8 cellular contexts compared by ENCODE assay signal in the genomic region with DNA sequence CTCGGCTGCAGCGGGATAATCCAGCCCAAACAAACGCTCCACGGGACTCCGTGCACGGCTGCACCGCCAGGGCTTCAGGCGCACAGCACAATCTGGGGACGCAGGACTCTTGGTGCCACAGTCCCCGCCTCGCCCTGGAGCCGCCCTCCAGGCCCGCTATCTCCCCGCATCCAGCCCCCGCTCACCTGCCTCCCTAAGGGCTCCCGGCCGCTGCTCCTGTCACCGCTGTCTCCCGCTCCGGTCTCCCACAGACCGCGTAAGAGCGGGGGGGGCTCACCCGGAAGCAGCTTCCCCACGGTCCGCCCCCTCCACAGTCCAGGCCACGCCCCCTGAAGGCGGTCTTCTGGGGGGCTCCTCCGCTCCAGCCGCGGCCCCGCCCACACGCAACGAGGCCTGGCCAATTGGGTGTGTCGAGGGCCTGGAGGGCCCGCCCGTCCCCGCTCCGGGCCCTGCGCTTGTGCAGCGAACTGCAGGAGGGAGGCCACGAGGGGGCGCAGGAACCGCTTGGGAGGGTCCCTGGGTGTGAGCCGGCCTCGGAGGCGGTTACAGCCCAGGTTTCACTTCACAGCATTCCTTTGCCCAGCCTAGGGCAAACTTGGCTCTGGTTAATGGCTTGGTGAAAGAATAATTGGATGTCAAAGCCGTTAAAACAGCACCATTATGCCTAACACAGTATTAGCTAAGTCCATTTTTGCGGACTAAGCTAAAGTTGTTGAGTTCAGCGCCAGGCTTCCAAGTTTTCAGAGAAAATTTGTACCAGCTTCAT. TPM values are rescaled to one million over a fixed set of nuclear protein-coding genes. Genes with fewer than 3 reads are reported as not detected.
DNase-seq lines count a peak whose midpoint lies in the region; ATAC-seq and TF ChIP-seq lines count a peak whose summit lies in the region.

Gene ALAD, minus strand, starts transcription at position 258 of the 766 bp plus-strand sequence. CDS start 7,725 bp downstream, outside the sequence.

- no peaks in the 10 kb centered on the region for H3K9me3 Mint-ChIP-seq in CD14-positive monocyte
- no peaks in the 10 kb centered on the region for H3K9me3 Mint-ChIP-seq in activated CD4-positive, alpha-beta T cell treated with anti-CD3 and anti-CD28 coated beads, Interleukin-2, amount 10 ng/mL, durations not matched to agents 7 days and 5 days

- peak within 1 kb of the TSS; percentile 87 to 93 for H3K4me3 Mint-ChIP-seq in CD14-positive monocyte
- peak within 1 kb of the TSS; percentile 89 for H3K4me3 Mint-ChIP-seq in activated CD4-positive, alpha-beta T cell treated with anti-CD3 and anti-CD28 coated beads, Interleukin-2, amount 10 ng/mL, durations not matched to agents 7 days and 5 days

- H3K27me3 ChIP-seq in left lung = no peaks in the 10 kb centered on the region

- POLR2A ChIA-PET in activated CD4-positive, alpha-beta T cell treated with anti-CD3 and anti-CD28 coated beads, Interleukin-2, amount 10 ng/mL, durations not matched to agents 7 days and 5 days (lab: Charles Lee) = interaction anchor here (1.2 kb wide), 1 partner anchor 9 kb away, joined by 3 read pairs; the partner anchor contains the start of genes C9orf43 and POLE3

- DNase-seq in CD14-positive monocyte (ENCODE audit: low spot score) = peak; percentile 95
- peak; percentile 100 for DNase-seq in NCI-H69 (lab: John Stamatoyannopoulos, UW)
- DNase-seq in activated CD4-positive, alpha-beta T cell treated with anti-CD3 and anti-CD28 coated beads, Interleukin-2, amount 10 ng/mL, durations not matched to agents 7 days and 5 days = peak; percentile 99
- DNase-seq in cortex of kidney (lab: John Stamatoyannopoulos, UW) = peak; percentile 76
- DNase-seq in left lung = peak; percentile 100
- DNase-seq in stimulated activated CD4-positive, alpha-beta T cell treated with anti-CD3 and anti-CD28 coated beads, Interleukin-2, amount 100 ng/mL, for 48 hours = peak; percentile 99

- peak within 1 kb of the TSS; percentile 70 to 81 for H3K4me3 ChIP-seq in left lung

- H3K4me1 Mint-ChIP-seq in CD14-positive monocyte = peaks cover 63% of the 10 kb centered on the region
- H3K4me1 Mint-ChIP-seq in activated CD4-positive, alpha-beta T cell treated with anti-CD3 and anti-CD28 coated beads, Interleukin-2, amount 10 ng/mL, durations not matched to agents 7 days and 5 days = peaks cover 26% of the 10 kb centered on the region

- H3K4me1 ChIP-seq in left lung = peaks cover 8 to 52% of the 10 kb centered on the region in 2 donors

- peaks cover 0 to under 1% (median 0%) of the 10 kb centered on the region in 3 donors for H3K27me3 Mint-ChIP-seq in CD14-positive monocyte (ENCODE audit: low read depth in 3 of 3)
- no peaks in the 10 kb centered on the region for H3K27me3 Mint-ChIP-seq in activated CD4-positive, alpha-beta T cell treated with anti-CD3 and anti-CD28 coated beads, Interleukin-2, amount 10 ng/mL, durations not matched to agents 7 days and 5 days

- CTCF ChIA-PET in activated CD4-positive, alpha-beta T cell treated with anti-CD3 and anti-CD28 coated beads, Interleukin-2, amount 10 ng/mL, durations not matched to agents 7 days and 5 days (lab: Charles Lee) = interaction anchor here (0.7 to 2.8 kb wide), 30 partner anchors 9 to 257 kb away, joined by 3 to 25 read pairs (median 4); partner anchors contain the start of genes BSPRY, C9orf43, CDC26 and HDHD3

- intact Hi-C loops in CD14-positive monocyte (cut with micrococcal nuclease) = loop anchor here in 1 of 2 donors (10.0 kb wide), 1 partner anchor 56 kb away; the partner anchor contains the start of genes BSPRY and WDR31
- intact Hi-C loops in left lung (cut with DNase I) = no loop called here

- no peaks in the 10 kb centered on the region for H3K9me3 ChIP-seq in left lung

- no peaks in the 10 kb centered on the region for H3K36me3 ChIP-seq in left lung

- ATAC-seq in GM19351 (IDR thresholded peaks at IDR 0.05; ENCODE audit: unreplicated experiment) (peak; percentile 98), HG03521 (IDR thresholded peaks at IDR 0.05; ENCODE audit: unreplicated experiment) (peak; percentile 99), left lung (peak; percentile 99)

- peak within 1 kb of the TSS; percentile 74 to 83 for H3K27ac ChIP-seq in left lung

- peaks cover 7 to 8% of the 10 kb centered on the region in 2 donors for H3K36me3 Mint-ChIP-seq in CD14-positive monocyte
- H3K36me3 Mint-ChIP-seq in activated CD4-positive, alpha-beta T cell treated with anti-CD3 and anti-CD28 coated beads, Interleukin-2, amount 10 ng/mL, durations not matched to agents 7 days and 5 days (ENCODE audit: low read depth) = no peaks in the 10 kb centered on the region

- TF ChIP-seq CTCF in CD14-positive monocyte (IDR thresholded peaks at IDR 0.05) (peak; percentile 95), left lung (IDR thresholded peaks at IDR 0.05) (peak; percentile 91 to 100)

- peak within 1 kb of the TSS; percentile 79 to 93 (median 87) for H3K27ac Mint-ChIP-seq in CD14-positive monocyte
- H3K27ac Mint-ChIP-seq in activated CD4-positive, alpha-beta T cell treated with anti-CD3 and anti-CD28 coated beads, Interleukin-2, amount 10 ng/mL, durations not matched to agents 7 days and 5 days = peak within 1 kb of the TSS; percentile 93

RNA-seq across cellular contexts. Expression of gene ALAD, which starts in this region (rescaled TPM):
- polyA plus RNA-seq in CD14-positive monocyte = 10 to 100 TPM; 17.1 to 24.6 TPM
- 10 to 100 TPM; 37.5 to 40.6 TPM for total RNA-seq in activated CD4-positive, alpha-beta T cell treated with anti-CD3 and anti-CD28 coated beads, Interleukin-2, amount 10 ng/mL, durations not matched to agents 7 days and 5 days
- 10 to 100 TPM; 36.8 to 48.7 TPM for total RNA-seq in left lung

Comparison
In these comparisons a context has a peak if more than half of its experiments do, and no peak if none do; other contexts are left out.
1. Peak in every context shown above with its lines: DNase-seq, ATAC-seq, H3K4me3 ChIP-seq and H3K27ac ChIP-seq.